ENCODE assay signal across 34 cellular contexts in the genomic region with DNA sequence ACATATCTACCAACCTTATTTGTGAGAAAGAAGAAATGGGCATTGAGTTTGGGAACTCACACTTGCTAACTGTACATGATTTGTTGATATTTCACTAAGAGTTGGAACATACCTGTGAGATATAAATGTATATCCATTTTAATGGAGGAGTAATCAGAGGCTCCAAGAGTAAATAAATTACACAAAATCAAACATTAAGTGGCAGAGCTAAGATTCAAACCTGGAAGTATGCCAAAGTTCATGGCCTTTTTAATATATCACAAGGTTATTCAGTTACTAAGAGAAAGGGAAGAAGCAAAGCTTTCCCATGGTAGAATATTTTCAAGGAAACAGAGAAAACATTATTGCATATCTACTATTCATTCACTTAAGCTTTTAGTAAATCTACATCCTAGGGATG.
"Had no signal": no experiment of that assay in that cellular context is flagged by ENCODE, and none has a peak within 500 bp of the region (broad histone marks: within the 10 kb centered on the region; RNA-seq: fewer than 3 reads in every experiment).

No MANE protein-coding gene starts in this region.

- DNase-seq: activated CD4-positive, alpha-beta T cell treated with anti-CD3 and anti-CD28 coated beads, Interleukin-2, amount 10 ng/mL, durations not matched to agents 24 days and 14 days; activated CD4-positive, alpha-beta T cell treated with anti-CD3 and anti-CD28 coated beads, Interleukin-2, amount 50 U/mL, for 4 hours; activated CD8-positive, alpha-beta T cell treated with anti-CD3 and anti-CD28 coated beads for 36 hours; activated effector memory CD4-positive, alpha-beta T cell treated with anti-CD3 and anti-CD28 coated beads, Interleukin-2, amount 50 U/mL, for 16 hours; activated naive CD4-positive, alpha-beta T cell; activated naive CD4-positive, alpha-beta T cell treated with anti-CD3 and anti-CD28 coated beads, Interleukin-2, amount 50 U/mL, for 16 hours; activated naive CD8-positive, alpha-beta T cell treated with anti-CD3 and anti-CD28 coated beads for 36 hours; activated T-cell treated with anti-CD3 and anti-CD28 coated beads, Interleukin-2, amount 50 U/mL, for 1 hour; activated T-cell treated with anti-CD3 and anti-CD28 coated beads, Interleukin-2, amount 50 U/mL, for 72 hours; amniotic stem cell; aorta; brain microvascular endothelial cell; central memory CD4-positive, alpha-beta T cell; NCI-H1092 treated with DMSO at 0.1 percent for 48 hours; NCI-H1436; NCI-H1694; NCI-H1930; NCI-H2081 treated with DMSO at 0.1 percent for 48 hours; NCI-H2171; NCI-H2227 treated with DMSO at 0.1 percent for 48 hours; NCI-H446; NCI-H510A treated with DMSO at 0.1 percent for 48 hours; NCI-H526 treated with DMSO at 0.1 percent for 48 hours; NCI-H82; NK-92 treated with Interleukin-12 subunit alpha and Interleukin-12 subunit beta, amount 100 ng/mL, for 24 hours; PC-3; Peyer's patch; RPMI8226; SHP77 treated with DMSO at 0.1 percent for 48 hours; SK-N-SH had no signal

- ATAC-seq: activated CD8-positive, alpha-beta T cell treated with anti-CD3 and anti-CD28 coated beads for 36 hours; activated T-cell treated with anti-CD3 and anti-CD28 coated beads, Interleukin-2, amount 50 U/mL, for 72 hours; activated T-helper 17 cell treated with anti-CD3 and anti-CD28 coated beads, Interleukin-2, amount 50 U/mL, for 72 hours; PC-3 had no signal

- H3K4me1 ChIP-seq: Peyer's patch, SJSA1 had no signal

- H3K27me3 ChIP-seq: brain microvascular endothelial cell, Peyer's patch, SJSA1 had no signal

- H3K9me3 ChIP-seq: Peyer's patch, SJSA1, SK-N-SH had no signal

- H3K27ac ChIP-seq: brain microvascular endothelial cell, KMS-11, Peyer's patch, SJSA1 had no signal

- FAIRE-seq: TTC549 had no signal

- H3K36me3 ChIP-seq: brain microvascular endothelial cell, Peyer's patch, SJSA1 had no signal

- H3K4me3 ChIP-seq: Peyer's patch, SJSA1 had no signal
